In the genomic region with DNA sequence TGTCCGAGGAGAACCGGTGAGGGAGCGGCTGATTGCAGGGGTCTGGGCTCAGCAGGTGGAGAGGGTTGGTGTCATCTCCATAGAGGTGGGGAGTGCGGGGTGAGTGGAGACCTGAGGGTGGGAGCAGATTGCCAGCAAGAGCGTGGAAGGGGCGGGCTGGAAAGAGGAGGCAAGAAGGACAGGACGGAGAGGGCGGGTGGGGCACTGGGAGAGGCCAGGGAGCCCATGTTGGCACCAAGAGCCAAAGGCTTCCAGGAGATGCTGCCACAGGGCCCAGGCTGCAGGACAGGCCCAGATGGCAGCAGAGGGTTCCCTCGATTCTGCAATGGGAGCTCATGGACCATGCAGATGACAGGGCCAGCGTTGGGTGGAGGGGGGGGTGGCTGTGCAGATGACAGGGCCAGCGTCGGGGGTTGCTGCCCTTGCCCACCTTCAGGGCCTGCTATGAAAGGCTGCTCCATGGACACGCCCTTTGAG, we compare ENCODE assay signal across 2 cellular contexts.
A peak's percentile ranks its signal among the peaks of the same experiment; 100 is the strongest.
TF ChIP-seq lines count a peak whose summit lies in the region.

No MANE protein-coding gene starts in this region.

TF ChIP-seq in HepG2, 621 proteins besides CTCF, POLR2A, EP300 and RAD21 (continued from another document):
- TF ChIP-seq ZSCAN30 (CRISPR knock-in tag; IDR thresholded peaks at IDR 0.05) (no peak), ZNF430 (CRISPR knock-in tag; IDR thresholded peaks at IDR 0.05) (no peak), NFE2L2 (IDR thresholded peaks at IDR 0.05; ENCODE audit: low read length) (no peak), ZNF367 (CRISPR knock-in tag; IDR thresholded peaks at IDR 0.05; ENCODE audit: borderline replicate concordance) (no peak), MYNN (CRISPR knock-in tag; IDR thresholded peaks at IDR 0.05; ENCODE audit: low read depth) (no peak), EED (CRISPR knock-in tag; IDR thresholded peaks at IDR 0.05) (no peak), ZNF660 (CRISPR knock-in tag; IDR thresholded peaks at IDR 0.05; ENCODE audit: borderline replicate concordance, low read depth) (no peak), TP53 (CRISPR knock-in tag; conservative IDR thresholded peaks at IDR 0.05) (no peak), HNRNPUL1 (IDR thresholded peaks at IDR 0.05; ENCODE audit: low read depth, low read length) (no peak), SPEN (CRISPR knock-in tag; IDR thresholded peaks at IDR 0.05; ENCODE audit: low read depth) (no peak), HNRNPH1 (optimal IDR thresholded peaks at IDR 0.05; ENCODE audit: low read depth, low read length) (no peak), NFE2L1 (CRISPR knock-in tag; IDR thresholded peaks at IDR 0.05; ENCODE audit: borderline replicate concordance) (no peak), HMG20B (CRISPR knock-in tag; conservative IDR thresholded peaks at IDR 0.05) (no peak)
- TF ChIP-seq, protein P1, sequence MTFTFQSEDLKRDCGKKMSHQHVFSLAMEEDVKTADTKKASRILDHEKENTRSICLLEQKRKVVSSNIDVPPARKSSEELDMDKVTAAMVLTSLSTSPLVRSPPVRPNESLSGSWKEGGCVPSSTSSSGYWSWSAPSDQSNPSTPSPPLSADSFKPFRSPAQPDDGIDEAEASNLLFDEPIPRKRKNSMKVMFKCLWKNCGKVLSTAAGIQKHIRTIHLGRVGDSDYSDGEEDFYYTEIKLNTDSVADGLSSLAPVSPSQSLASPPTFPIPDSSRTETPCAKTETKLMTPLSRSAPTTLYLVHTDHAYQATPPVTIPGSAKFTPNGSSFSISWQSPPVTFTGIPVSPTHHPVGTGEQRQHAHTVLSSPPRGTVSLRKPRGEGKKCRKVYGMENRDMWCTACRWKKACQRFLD (CRISPR knock-in tag; IDR thresholded peaks at IDR 0.05; ENCODE audit: borderline replicate concordance), result no peak
- TF ChIP-seq, protein P2, sequence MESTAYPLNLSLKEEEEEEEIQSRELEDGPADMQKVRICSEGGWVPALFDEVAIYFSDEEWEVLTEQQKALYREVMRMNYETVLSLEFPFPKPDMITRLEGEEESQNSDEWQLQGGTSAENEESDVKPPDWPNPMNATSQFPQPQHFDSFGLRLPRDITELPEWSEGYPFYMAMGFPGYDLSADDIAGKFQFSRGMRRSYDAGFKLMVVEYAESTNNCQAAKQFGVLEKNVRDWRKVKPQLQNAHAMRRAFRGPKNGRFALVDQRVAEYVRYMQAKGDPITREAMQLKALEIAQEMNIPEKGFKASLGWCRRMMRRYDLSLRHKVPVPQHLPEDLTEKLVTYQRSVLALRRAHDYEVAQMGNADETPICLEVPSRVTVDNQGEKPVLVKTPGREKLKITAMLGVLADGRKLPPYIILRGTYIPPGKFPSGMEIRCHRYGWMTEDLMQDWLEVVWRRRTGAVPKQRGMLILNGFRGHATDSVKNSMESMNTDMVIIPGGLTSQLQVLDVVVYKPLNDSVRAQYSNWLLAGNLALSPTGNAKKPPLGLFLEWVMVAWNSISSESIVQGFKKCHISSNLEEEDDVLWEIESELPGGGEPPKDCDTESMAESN (CRISPR knock-in tag; conservative IDR thresholded peaks at IDR 0.05), result no peak
- TF ChIP-seq, protein P3, sequence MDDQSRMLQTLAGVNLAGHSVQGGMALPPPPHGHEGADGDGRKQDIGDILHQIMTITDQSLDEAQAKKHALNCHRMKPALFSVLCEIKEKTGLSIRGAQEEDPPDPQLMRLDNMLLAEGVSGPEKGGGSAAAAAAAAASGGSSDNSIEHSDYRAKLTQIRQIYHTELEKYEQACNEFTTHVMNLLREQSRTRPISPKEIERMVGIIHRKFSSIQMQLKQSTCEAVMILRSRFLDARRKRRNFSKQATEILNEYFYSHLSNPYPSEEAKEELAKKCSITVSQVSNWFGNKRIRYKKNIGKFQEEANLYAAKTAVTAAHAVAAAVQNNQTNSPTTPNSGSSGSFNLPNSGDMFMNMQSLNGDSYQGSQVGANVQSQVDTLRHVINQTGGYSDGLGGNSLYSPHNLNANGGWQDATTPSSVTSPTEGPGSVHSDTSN (CRISPR knock-in tag; IDR thresholded peaks at IDR 0.05; ENCODE audit: borderline replicate concordance), result no peak

TF ChIP-seq in K562, 482 proteins besides CTCF, POLR2A, EP300 and RAD21 (continued from another document):
- TF ChIP-seq, protein P4, sequence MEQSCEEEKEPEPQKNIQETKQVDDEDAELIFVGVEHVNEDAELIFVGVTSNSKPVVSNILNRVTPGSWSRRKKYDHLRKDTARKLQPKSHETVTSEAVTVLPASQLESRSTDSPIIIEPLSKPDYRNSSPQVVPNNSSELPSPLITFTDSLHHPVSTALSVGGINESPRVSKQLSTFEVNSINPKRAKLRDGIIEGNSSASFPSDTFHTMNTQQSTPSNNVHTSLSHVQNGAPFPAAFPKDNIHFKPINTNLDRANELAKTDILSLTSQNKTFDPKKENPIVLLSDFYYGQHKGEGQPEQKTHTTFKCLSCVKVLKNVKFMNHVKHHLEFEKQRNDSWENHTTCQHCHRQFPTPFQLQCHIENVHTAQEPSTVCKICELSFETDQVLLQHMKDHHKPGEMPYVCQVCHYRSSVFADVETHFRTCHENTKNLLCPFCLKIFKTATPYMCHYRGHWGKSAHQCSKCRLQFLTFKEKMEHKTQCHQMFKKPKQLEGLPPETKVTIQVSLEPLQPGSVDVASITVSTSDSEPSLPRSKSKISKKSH (CRISPR knock-in tag; IDR thresholded peaks at IDR 0.05), result no peak
- TF ChIP-seq RBM34 (IDR thresholded peaks at IDR 0.05; ENCODE audit: borderline replicate concordance, insufficient read depth, low read length), result no peak
- TF ChIP-seq, protein P5, sequence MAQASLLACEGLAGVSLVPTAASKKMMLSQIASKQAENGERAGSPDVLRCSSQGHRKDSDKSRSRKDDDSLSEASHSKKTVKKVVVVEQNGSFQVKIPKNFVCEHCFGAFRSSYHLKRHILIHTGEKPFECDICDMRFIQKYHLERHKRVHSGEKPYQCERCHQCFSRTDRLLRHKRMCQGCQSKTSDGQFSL (CRISPR knock-in tag; IDR thresholded peaks at IDR 0.05), result peak; percentile 56; the same call in 1 of the 2 replicates
- TF ChIP-seq, protein P5 (tag; IDR thresholded peaks at IDR 0.05), result no peak
